Comparison of ENCODE assay signal across 9 cellular contexts in genomic region chr4:67762091-67762490, GRCh38. TPM values are rescaled to one million over a fixed set of nuclear protein-coding genes. Genes with fewer than 3 reads are reported as not detected.
DNase-seq lines count a peak whose midpoint lies in the region; ATAC-seq and TF ChIP-seq lines count a peak whose summit lies in the region.
"Had no signal": no experiment of that assay in that cellular context is flagged by ENCODE, and none has a peak within 500 bp of the region (broad histone marks: within the 10 kb centered on the region; RNA-seq: fewer than 3 reads in every experiment).

No MANE protein-coding gene starts in this region.

- H3K4me3 ChIP-seq in Caco-2 (ENCODE audit: low read depth, low read length) = no peak overlapping the region

- BruUV-seq in Caco-2 (replicated peaks; lab: Mats Ljungman, UMichigan) = no TSS peak

- intact Hi-C loops in natural killer cell (cut with micrococcal nuclease) (no loop called here), Caco-2 (cut with micrococcal nuclease; ENCODE audit: unreplicated experiment) (no loop called here)

- H3K4me1 ChIP-seq in Caco-2 = no peaks in the 10 kb centered on the region

- TF ChIP-seq CTCF in natural killer cell (IDR thresholded peaks at IDR 0.05) = no peak
- TF ChIP-seq CTCF in Caco-2 (IDR thresholded peaks at IDR 0.05; ENCODE audit: insufficient read depth in 1 of 2, low read depth in 1 of 2, low read length in 1 of 2, severe bottlenecking in 1 of 2, unreplicated experiment in 1 of 2) = no peak

- CTCF ChIA-PET in Caco-2 (lab: Charles Lee) = no interaction called here

- ATAC-seq in HG02571 (IDR thresholded peaks at IDR 0.05; ENCODE audit: unreplicated experiment) (peak; percentile 94), natural killer cell (peak; percentile 38 to 77 (median 48))

- H3K27me3 Mint-ChIP-seq in natural killer cell (ENCODE audit: low read depth in 2 of 2) = no peaks in the 10 kb centered on the region
- no peaks in the 10 kb centered on the region for H3K27me3 Mint-ChIP-seq in Caco-2 (ENCODE audit: insufficient read depth, unreplicated experiment)

- POLR2A ChIA-PET in Caco-2 (lab: Charles Lee) = no interaction called here

- no peaks in the 10 kb centered on the region for H3K36me3 Mint-ChIP-seq in natural killer cell
- H3K36me3 Mint-ChIP-seq in Caco-2 (ENCODE audit: insufficient read depth, unreplicated experiment) = no peaks in the 10 kb centered on the region

- no peak overlapping the region for H3K27ac Mint-ChIP-seq in natural killer cell
- H3K27ac Mint-ChIP-seq in Caco-2 (ENCODE audit: unreplicated experiment) = no peak overlapping the region

- no peaks in the 10 kb centered on the region for H3K36me3 ChIP-seq in Caco-2 (ENCODE audit: control insufficient read depth, insufficient read depth, low read length)

- H3K9me3 Mint-ChIP-seq in natural killer cell = no peaks in the 10 kb centered on the region
- H3K9me3 Mint-ChIP-seq in Caco-2 (ENCODE audit: unreplicated experiment) = no peaks in the 10 kb centered on the region

- H3K4me1 Mint-ChIP-seq in natural killer cell = peaks cover 5% of the 10 kb centered on the region in 2 donors
- H3K4me1 Mint-ChIP-seq in Caco-2 (ENCODE audit: low read depth, unreplicated experiment) = no peaks in the 10 kb centered on the region

- peak; percentile 42 for DNase-seq in DMS 273 (lab: John Stamatoyannopoulos, UW; ENCODE audit: unreplicated experiment)
- DNase-seq in DMS 273 treated with DMSO at 0.1 percent for 48 hours (lab: John Stamatoyannopoulos, UW) = no peak
- peak; percentile 54 for DNase-seq in NCI-H69 (lab: John Stamatoyannopoulos, UW)
- DNase-seq in natural killer cell = no peak
- DNase-seq in NCI-H1436 (lab: John Stamatoyannopoulos, UW) = no peak
- DNase-seq in Caco-2 = no peak
- DNase-seq in activated gamma-delta T cell (lab: John Stamatoyannopoulos, UW) = no peak

- H3K9me3 ChIP-seq in Caco-2 = no peaks in the 10 kb centered on the region

- H3K27me3 ChIP-seq in Caco-2 (replicated peaks; ENCODE audit: control insufficient read depth, insufficient read depth, low read length) = no peaks in the 10 kb centered on the region

- no peak overlapping the region for H3K4me3 Mint-ChIP-seq in natural killer cell
- H3K4me3 Mint-ChIP-seq in Caco-2 (ENCODE audit: unreplicated experiment) = no peak overlapping the region

RNA-seq across cellular contexts. Expression of gene GNRHR, which starts 7.9 kb away (rescaled TPM):
- total RNA-seq in natural killer cell = not detected
- total RNA-seq in Caco-2 (2022) = not detected in 2 replicates
- total RNA-seq: glomerular endothelial cell had no signal

Comparison
In these comparisons a context has a peak if more than half of its experiments do, and no peak if none do; other contexts are left out.
1. DNase-seq: peak in DMS 273 (single experiment) and NCI-H69 (single experiment); none in DMS 273 treated with DMSO at 0.1 percent for 48 hours (single experiment), natural killer cell (single experiment), NCI-H1436 (single experiment), Caco-2 (0 of 2) and activated gamma-delta T cell (single experiment).